8 cellular contexts compared by ENCODE assay signal in the genomic region with DNA sequence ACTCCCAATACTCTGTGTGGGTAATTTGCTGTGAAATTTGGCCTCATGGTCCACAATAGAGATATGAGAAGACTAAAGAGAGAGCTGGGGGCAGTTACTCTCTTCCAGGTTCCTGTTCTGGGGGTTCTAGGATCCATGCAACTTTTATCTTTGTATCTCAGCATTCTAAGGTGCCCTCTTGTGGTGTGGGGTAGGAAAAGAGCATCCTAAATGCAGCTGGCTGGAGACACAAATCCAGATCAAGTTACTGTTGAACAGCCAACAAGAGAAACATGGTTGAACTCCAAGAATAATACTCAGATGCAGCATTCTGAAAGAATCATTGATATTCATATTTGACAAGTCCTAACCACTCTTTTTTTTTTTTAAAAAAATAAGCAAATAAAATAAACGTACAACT.
DNase-seq lines count a peak whose midpoint lies in the region; ATAC-seq and TF ChIP-seq lines count a peak whose summit lies in the region.

No MANE protein-coding gene starts in this region.

- H3K27ac Mint-ChIP-seq in GM23338: no peak overlapping the region; the same call in 1 of the 2 replicates

- H3K4me2 ChIP-seq in GM23338: no peak overlapping the region
- no peak overlapping the region for H3K4me2 ChIP-seq in PC-9

- H3K79me2 ChIP-seq in GM23338 (replicated peaks; ENCODE audit: insufficient read depth): no peaks in the 10 kb centered on the region
- no peaks in the 10 kb centered on the region for H3K79me2 ChIP-seq in PC-9 (ENCODE audit: low read depth)

- CTCF ChIA-PET in PC-9 (lab: Charles Lee): interaction anchor here (0.5 to 0.7 kb wide), 3 partner anchors 20 to 198 kb away, joined by 3 to 4 read pairs (median 3); no protein-coding TSS in a partner anchor

- no peaks in the 10 kb centered on the region for H3K9me3 Mint-ChIP-seq in GM23338

- TF ChIP-seq CTCF in GM23338 (conservative IDR thresholded peaks at IDR 0.05; ENCODE audit: low read depth in 2 of 2): peak; percentile 71 to 77
- peak; percentile 52 for TF ChIP-seq CTCF in PC-9 (conservative IDR thresholded peaks at IDR 0.05)
- TF ChIP-seq CTCF in fibroblast of pulmonary artery (IDR thresholded peaks at IDR 0.05; ENCODE audit: low read length, missing control alignments): peak; percentile 73
- peak; percentile 78 for TF ChIP-seq CTCF in retinal pigment epithelial cell (conservative IDR thresholded peaks at IDR 0.05; ENCODE audit: low read depth, low read length)

- no peaks in the 10 kb centered on the region for H3K36me3 Mint-ChIP-seq in GM23338 (ENCODE audit: low read depth)

- no peak overlapping the region for H3K4me3 ChIP-seq in GM23338
- no peak overlapping the region for H3K4me3 ChIP-seq in PC-9
- H3K4me3 ChIP-seq in fibroblast of pulmonary artery (replicated peaks; ENCODE audit: low read depth, low read length): no peak overlapping the region
- no peak overlapping the region for H3K4me3 ChIP-seq in retinal pigment epithelial cell (ENCODE audit: low read length)

- peak; percentile 49 for ATAC-seq in GM23338
- ATAC-seq in HG02759 (IDR thresholded peaks at IDR 0.05; ENCODE audit: unreplicated experiment): no peak

- intact Hi-C loops in PC-9 (cut with micrococcal nuclease; ENCODE audit: unreplicated experiment): loop anchor here (2.0 kb wide), 2 partner anchors 111 to 293 kb away; no protein-coding TSS in a partner anchor

- H3K4me1 ChIP-seq in GM23338 (ENCODE audit: insufficient read depth): peaks cover 23% of the 10 kb centered on the region
- no peaks in the 10 kb centered on the region for H3K4me1 ChIP-seq in PC-9 (replicated peaks; ENCODE audit: insufficient read depth)

- H3K9me3 ChIP-seq in PC-9 (ENCODE audit: insufficient read depth, low read depth): no peaks in the 10 kb centered on the region

- no peak overlapping the region for H2AFZ ChIP-seq in GM23338
- no peak overlapping the region for H2AFZ ChIP-seq in PC-9

- peaks cover 5% of the 10 kb centered on the region for H3K27me3 Mint-ChIP-seq in GM23338 (ENCODE audit: insufficient read depth, low read depth, poor library complexity)

- DNase-seq in AG08396 (ENCODE audit: low spot score) (peak; percentile 58), GM23338 (ENCODE audit: low spot score) (peak; percentile 70), PC-9 (peak in 1 of 2 experiments; percentile 1), fibroblast of pulmonary artery (ENCODE audit: low read depth) (peak; percentile 84), retinal pigment epithelial cell (ENCODE audit: low read depth) (no peak), KG1 (lab: John Stamatoyannopoulos, UW) (no peak)
- no peak for DNase-seq in stimulated activated CD4-positive, alpha-beta T cell treated with anti-CD3 and anti-CD28 coated beads, Interleukin-4, amount 100 ng/mL, for 24 hours

- no TSS peak for BruUV-seq in PC-9 (replicated peaks; lab: Mats Ljungman, UMichigan)

- POLR2A ChIA-PET in PC-9 (lab: Charles Lee; ENCODE audit: unreplicated experiment): no interaction called here

- H4K20me1 ChIP-seq in GM23338 (replicated peaks; ENCODE audit: insufficient read depth) (no peaks in the 10 kb centered on the region), PC-9 (ENCODE audit: insufficient read depth) (no peaks in the 10 kb centered on the region)

- H3K4me3 Mint-ChIP-seq in GM23338: no peak overlapping the region

- no peaks in the 10 kb centered on the region for H3K36me3 ChIP-seq in GM23338 (ENCODE audit: insufficient read depth)
- H3K36me3 ChIP-seq in PC-9 (ENCODE audit: low read depth): no peaks in the 10 kb centered on the region

- peaks cover 36% of the 10 kb centered on the region for H3K4me1 Mint-ChIP-seq in GM23338

- H3K27me3 ChIP-seq in GM23338 (ENCODE audit: insufficient read depth) (no peaks in the 10 kb centered on the region), PC-9 (ENCODE audit: insufficient read depth, low read depth) (no peaks in the 10 kb centered on the region)

- H3K9me2 ChIP-seq in GM23338 (ENCODE audit: insufficient read depth) (no peaks in the 10 kb centered on the region), PC-9 (ENCODE audit: insufficient read depth) (no peaks in the 10 kb centered on the region)

- H3K27ac ChIP-seq in GM23338 (ENCODE audit: low read depth): no peak overlapping the region
- no peak overlapping the region for H3K27ac ChIP-seq in PC-9

- H3F3A ChIP-seq in GM23338 (replicated peaks; ENCODE audit: low read depth) (no peaks in the 10 kb centered on the region), PC-9 (ENCODE audit: insufficient read depth, low read depth) (no peaks in the 10 kb centered on the region)

TF ChIP-seq in GM23338, 12 proteins besides CTCF, POLR2A, EP300 and RAD21:
- TF ChIP-seq, protein P1, sequence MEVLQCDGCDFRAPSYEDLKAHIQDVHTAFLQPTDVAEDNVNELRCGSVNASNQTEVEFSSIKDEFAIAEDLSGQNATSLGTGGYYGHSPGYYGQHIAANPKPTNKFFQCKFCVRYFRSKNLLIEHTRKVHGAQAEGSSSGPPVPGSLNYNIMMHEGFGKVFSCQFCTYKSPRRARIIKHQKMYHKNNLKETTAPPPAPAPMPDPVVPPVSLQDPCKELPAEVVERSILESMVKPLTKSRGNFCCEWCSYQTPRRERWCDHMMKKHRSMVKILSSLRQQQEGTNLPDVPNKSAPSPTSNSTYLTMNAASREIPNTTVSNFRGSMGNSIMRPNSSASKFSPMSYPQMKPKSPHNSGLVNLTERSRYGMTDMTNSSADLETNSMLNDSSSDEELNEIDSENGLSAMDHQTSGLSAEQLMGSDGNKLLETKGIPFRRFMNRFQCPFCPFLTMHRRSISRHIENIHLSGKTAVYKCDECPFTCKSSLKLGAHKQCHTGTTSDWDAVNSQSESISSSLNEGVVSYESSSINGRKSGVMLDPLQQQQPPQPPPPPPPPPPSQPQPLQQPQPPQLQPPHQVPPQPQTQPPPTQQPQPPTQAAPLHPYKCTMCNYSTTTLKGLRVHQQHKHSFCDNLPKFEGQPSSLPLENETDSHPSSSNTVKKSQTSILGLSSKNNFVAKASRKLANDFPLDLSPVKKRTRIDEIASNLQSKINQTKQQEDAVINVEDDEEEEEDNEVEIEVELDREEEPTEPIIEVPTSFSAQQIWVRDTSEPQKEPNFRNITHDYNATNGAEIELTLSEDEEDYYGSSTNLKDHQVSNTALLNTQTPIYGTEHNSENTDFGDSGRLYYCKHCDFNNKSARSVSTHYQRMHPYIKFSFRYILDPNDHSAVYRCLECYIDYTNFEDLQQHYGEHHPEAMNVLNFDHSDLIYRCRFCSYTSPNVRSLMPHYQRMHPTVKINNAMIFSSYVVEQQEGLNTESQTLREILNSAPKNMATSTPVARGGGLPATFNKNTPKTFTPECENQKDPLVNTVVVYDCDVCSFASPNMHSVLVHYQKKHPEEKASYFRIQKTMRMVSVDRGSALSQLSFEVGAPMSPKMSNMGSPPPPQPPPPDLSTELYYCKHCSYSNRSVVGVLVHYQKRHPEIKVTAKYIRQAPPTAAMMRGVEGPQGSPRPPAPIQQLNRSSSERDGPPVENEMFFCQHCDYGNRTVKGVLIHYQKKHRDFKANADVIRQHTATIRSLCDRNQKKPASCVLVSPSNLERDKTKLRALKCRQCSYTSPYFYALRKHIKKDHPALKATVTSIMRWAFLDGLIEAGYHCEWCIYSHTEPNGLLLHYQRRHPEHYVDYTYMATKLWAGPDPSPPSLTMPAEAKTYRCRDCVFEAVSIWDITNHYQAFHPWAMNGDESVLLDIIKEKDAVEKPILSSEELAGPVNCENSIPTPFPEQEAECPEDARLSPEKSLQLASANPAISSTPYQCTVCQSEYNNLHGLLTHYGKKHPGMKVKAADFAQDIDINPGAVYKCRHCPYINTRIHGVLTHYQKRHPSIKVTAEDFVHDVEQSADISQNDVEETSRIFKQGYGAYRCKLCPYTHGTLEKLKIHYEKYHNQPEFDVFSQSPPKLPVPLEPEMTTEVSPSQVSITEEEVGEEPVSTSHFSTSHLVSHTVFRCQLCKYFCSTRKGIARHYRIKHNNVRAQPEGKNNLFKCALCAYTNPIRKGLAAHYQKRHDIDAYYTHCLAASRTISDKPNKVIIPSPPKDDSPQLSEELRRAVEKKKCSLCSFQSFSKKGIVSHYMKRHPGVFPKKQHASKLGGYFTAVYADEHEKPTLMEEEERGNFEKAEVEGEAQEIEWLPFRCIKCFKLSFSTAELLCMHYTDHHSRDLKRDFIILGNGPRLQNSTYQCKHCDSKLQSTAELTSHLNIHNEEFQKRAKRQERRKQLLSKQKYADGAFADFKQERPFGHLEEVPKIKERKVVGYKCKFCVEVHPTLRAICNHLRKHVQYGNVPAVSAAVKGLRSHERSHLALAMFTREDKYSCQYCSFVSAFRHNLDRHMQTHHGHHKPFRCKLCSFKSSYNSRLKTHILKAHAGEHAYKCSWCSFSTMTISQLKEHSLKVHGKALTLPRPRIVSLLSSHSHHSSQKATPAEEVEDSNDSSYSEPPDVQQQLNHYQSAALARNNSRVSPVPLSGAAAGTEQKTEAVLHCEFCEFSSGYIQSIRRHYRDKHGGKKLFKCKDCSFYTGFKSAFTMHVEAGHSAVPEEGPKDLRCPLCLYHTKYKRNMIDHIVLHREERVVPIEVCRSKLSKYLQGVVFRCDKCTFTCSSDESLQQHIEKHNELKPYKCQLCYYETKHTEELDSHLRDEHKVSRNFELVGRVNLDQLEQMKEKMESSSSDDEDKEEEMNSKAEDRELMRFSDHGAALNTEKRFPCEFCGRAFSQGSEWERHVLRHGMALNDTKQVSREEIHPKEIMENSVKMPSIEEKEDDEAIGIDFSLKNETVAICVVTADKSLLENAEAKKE (CRISPR knock-in tag; IDR thresholded peaks at IDR 0.05): no peak
- no peak for TF ChIP-seq POLR2AphosphoS5 (IDR thresholded peaks at IDR 0.05; ENCODE audit: low read depth)

Comparison
In these comparisons a context has a peak if more than half of its experiments do, and no peak if none do; other contexts are left out.
1. DNase-seq: peak in AG08396 (single experiment), GM23338 (single experiment) and fibroblast of pulmonary artery (single experiment); none in retinal pigment epithelial cell (single experiment), KG1 (single experiment) and stimulated activated CD4-positive, alpha-beta T cell treated with anti-CD3 and anti-CD28 coated beads, Interleukin-4, amount 100 ng/mL, for 24 hours (single experiment).
2. Peak in every context shown above with its lines, with median percentiles within 50 percentile points of each other: CTCF ChIP-seq.